ENCODE assay signal across 8 cellular contexts in the genomic region with DNA sequence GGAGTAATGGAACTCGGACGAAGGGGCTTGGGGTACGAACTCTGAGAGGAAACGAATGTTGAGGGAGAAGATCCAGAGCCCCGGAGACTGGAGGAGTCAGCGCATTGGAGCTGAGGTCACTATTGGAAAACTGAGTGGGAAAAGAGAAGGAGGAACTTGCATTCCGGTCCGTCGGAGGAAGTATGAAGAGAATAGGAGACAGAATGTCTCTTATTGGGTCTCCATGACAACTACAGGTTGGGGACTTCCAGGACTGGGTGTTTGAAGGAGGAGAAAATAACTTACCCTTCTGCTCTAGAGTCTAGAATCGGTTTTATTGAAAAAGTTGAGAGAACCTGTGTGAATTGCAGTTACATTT. TPM values are rescaled to one million over a fixed set of nuclear protein-coding genes. Genes with fewer than 3 reads are reported as not detected.
DNase-seq lines count a peak whose midpoint lies in the region; ATAC-seq and TF ChIP-seq lines count a peak whose summit lies in the region.

No MANE protein-coding gene starts in this region.

- peaks cover 5 to 9% of the 10 kb centered on the region in 2 experiments; a peak in 3 of 4 replicates for H3K4me1 ChIP-seq in SK-N-SH (ENCODE audit: control insufficient read depth in 1 of 2, insufficient read depth in 2 of 2, low read depth in 1 of 2, low read length in 1 of 2)

- TF ChIP-seq EP300 in SK-N-SH (IDR thresholded peaks at IDR 0.05; ENCODE audit: borderline replicate concordance in 1 of 2, low read depth in 1 of 2, low read length in 1 of 2): no peak

- in situ Hi-C loops in ACHN (cut with HindIII; ENCODE audit: low pct_ligation_motif_present, low pct_unique_long_range_greater_than_20kb, low sequenced_read_pairs): no loop called here

- peak; percentile 44 for DNase-seq in ACHN
- DNase-seq in SK-N-SH: no peak
- DNase-seq in epithelial cell of proximal tubule (ENCODE audit: low read depth): no peak
- DNase-seq in NK-92 treated with Interleukin-12 subunit alpha and Interleukin-12 subunit beta, amount 100 ng/mL, for 24 hours (lab: John Stamatoyannopoulos, UW): no peak
- no peak for DNase-seq in GM19238 (ENCODE audit: insufficient read length, low spot score)

- peak overlapping the region; percentile 99 for H3K9ac ChIP-seq in SK-N-SH

- H3F3A ChIP-seq in SK-N-SH (replicated peaks; ENCODE audit: insufficient read depth): no peaks in the 10 kb centered on the region

- ATAC-seq in GM18907 (IDR thresholded peaks at IDR 0.05; ENCODE audit: unreplicated experiment): peak; percentile 10
- no peak for ATAC-seq in GM21367 (IDR thresholded peaks at IDR 0.05; ENCODE audit: unreplicated experiment)

- H3K27me3 ChIP-seq in SK-N-SH (ENCODE audit: insufficient read depth): no peaks in the 10 kb centered on the region

- no peak for TF ChIP-seq CTCF in SK-N-SH (IDR thresholded peaks at IDR 0.05)
- TF ChIP-seq CTCF in epithelial cell of proximal tubule (conservative IDR thresholded peaks at IDR 0.05; ENCODE audit: low read depth, low read length): no peak
- TF ChIP-seq CTCF in nephron (IDR thresholded peaks at IDR 0.05; ENCODE audit: unreplicated experiment in 3 of 3): no peak

- H3K27ac ChIP-seq in SK-N-SH (ENCODE audit: low read depth in 2 of 2, low read length in 1 of 2): peak overlapping the region; percentile 78 to 86; a peak in 3 of 4 replicates

- H3K27me3 Mint-ChIP-seq in nephron (ENCODE audit: low read depth): no peaks in the 10 kb centered on the region

- peaks cover 50% of the 10 kb centered on the region for H3K79me2 ChIP-seq in SK-N-SH (ENCODE audit: insufficient read depth)

- H3K27ac Mint-ChIP-seq in nephron: peak overlapping the region; percentile 95 to 99 (median 98)

- H2AFZ ChIP-seq in SK-N-SH (ENCODE audit: low read depth): peak overlapping the region; percentile 82

- H3K4me3 Mint-ChIP-seq in nephron: peak overlapping the region; percentile 96 to 97 (median 96)

- H3K4me3 ChIP-seq in SK-N-SH (ENCODE audit: low read depth in 2 of 2, low read length in 1 of 2) (peak overlapping the region; percentile 58 to 99), epithelial cell of proximal tubule (ENCODE audit: low read depth, low read length) (peak overlapping the region; percentile 67)

- peaks cover 26% of the 10 kb centered on the region for H3K4me1 Mint-ChIP-seq in nephron

- H3K4me2 ChIP-seq in SK-N-SH: peak overlapping the region; percentile 91

- no peaks in the 10 kb centered on the region for H3K9me3 ChIP-seq in SK-N-SH

- no peaks in the 10 kb centered on the region for H3K9me3 Mint-ChIP-seq in nephron

- no peak for TF ChIP-seq RAD21 in SK-N-SH (IDR thresholded peaks at IDR 0.05; ENCODE audit: low read length)

- peaks cover 22% of the 10 kb centered on the region for H3K36me3 Mint-ChIP-seq in nephron (ENCODE audit: low read depth)

- H4K20me1 ChIP-seq in SK-N-SH (ENCODE audit: insufficient read depth): no peaks in the 10 kb centered on the region

- CTCF ChIA-PET in SK-N-SH (lab: Yijun Ruan, JAX): interaction anchor here (0.8 to 5.1 kb wide), 15 partner anchors 12 to 351 kb away, joined by 3 to 45 read pairs (median 4); no protein-coding TSS in a partner anchor

- POLR2A ChIA-PET in SK-N-SH (lab: Yijun Ruan, JAX): interaction anchor here (1.1 kb wide), 1 partner anchor 25 kb away, joined by 3 read pairs; no protein-coding TSS in a partner anchor

- 0% methylated on average over 10 of the region's 10 CpGs for WGBS in SK-N-SH (ENCODE audit: low lambda C conversion rate)

- no peaks in the 10 kb centered on the region for H3K9me2 ChIP-seq in SK-N-SH

- H3K36me3 ChIP-seq in SK-N-SH (replicated peaks in 1 of 2; ENCODE audit: control insufficient read depth in 1 of 2, insufficient read depth in 2 of 2, low read length in 1 of 2): peaks cover 21 to 33% of the 10 kb centered on the region in 2 experiments

TF ChIP-seq in SK-N-SH, 30 proteins besides CTCF, POLR2A, EP300 and RAD21:
- TF ChIP-seq SMC3 (IDR thresholded peaks at IDR 0.05; ENCODE audit: low read depth, low read length) (no peak), RFX5 (IDR thresholded peaks at IDR 0.05; ENCODE audit: low read length) (no peak), USF1 (IDR thresholded peaks at IDR 0.05; ENCODE audit: borderline replicate concordance, low read depth) (no peak), FOXJ3 (CRISPR knock-in tag; IDR thresholded peaks at IDR 0.05) (no peak), CHD2 (IDR thresholded peaks at IDR 0.05; ENCODE audit: low read length, partially characterized antibody) (no peak), ELF1 (IDR thresholded peaks at IDR 0.05) (no peak), MEF2A (IDR thresholded peaks at IDR 0.05; ENCODE audit: borderline replicate concordance, low read depth) (no peak), TAF1 (IDR thresholded peaks at IDR 0.05; ENCODE audit: borderline replicate concordance, low read depth, low read length) (no peak), NRF1 (IDR thresholded peaks at IDR 0.05; ENCODE audit: low read depth, low read length) (no peak), TEAD4 (IDR thresholded peaks at IDR 0.05; ENCODE audit: borderline replicate concordance, insufficient read depth) (no peak), GATA2 (CRISPR knock-in tag; IDR thresholded peaks at IDR 0.05) (no peak), MXI1 (IDR thresholded peaks at IDR 0.05; ENCODE audit: low read depth, low read length) (no peak), REST (IDR thresholded peaks at IDR 0.05; ENCODE audit: low read depth, low read length) (no peak), FOXM1 (IDR thresholded peaks at IDR 0.05; ENCODE audit: low read depth) (no peak), RXRA (IDR thresholded peaks at IDR 0.05; ENCODE audit: borderline replicate concordance, low read depth) (no peak), USF2 (IDR thresholded peaks at IDR 0.05; ENCODE audit: borderline replicate concordance, low read depth, low read length) (no peak), JUND (IDR thresholded peaks at IDR 0.05) (no peak)
- TF ChIP-seq, protein P1, sequence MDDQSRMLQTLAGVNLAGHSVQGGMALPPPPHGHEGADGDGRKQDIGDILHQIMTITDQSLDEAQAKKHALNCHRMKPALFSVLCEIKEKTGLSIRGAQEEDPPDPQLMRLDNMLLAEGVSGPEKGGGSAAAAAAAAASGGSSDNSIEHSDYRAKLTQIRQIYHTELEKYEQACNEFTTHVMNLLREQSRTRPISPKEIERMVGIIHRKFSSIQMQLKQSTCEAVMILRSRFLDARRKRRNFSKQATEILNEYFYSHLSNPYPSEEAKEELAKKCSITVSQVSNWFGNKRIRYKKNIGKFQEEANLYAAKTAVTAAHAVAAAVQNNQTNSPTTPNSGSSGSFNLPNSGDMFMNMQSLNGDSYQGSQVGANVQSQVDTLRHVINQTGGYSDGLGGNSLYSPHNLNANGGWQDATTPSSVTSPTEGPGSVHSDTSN (IDR thresholded peaks at IDR 0.05): no peak

RNA-seq across cellular contexts. Expression of gene GOSR1, which starts 0.5 kb away (rescaled TPM):
- polyA plus RNA-seq in SK-N-SH (2012; rRNA removed): 12.5 and 13.7 TPM in 2 replicates
- 15.4 and 16.9 TPM in 2 replicates for polyA plus RNA-seq in SK-N-SH (2012; cell fraction: cytosol; rRNA removed)
- 17.9 and 25.7 TPM in 2 replicates for polyA plus RNA-seq in SK-N-SH (2012; cell fraction: nucleus; rRNA removed)
- total RNA-seq in epithelial cell of proximal tubule: 23.9 and 26.1 TPM in 2 replicates
